7 cellular contexts compared by ENCODE assay signal in genomic region chr17:76384987-76385891, GRCh38. TPM values are rescaled to one million over a fixed set of nuclear protein-coding genes. Genes with fewer than 3 reads are reported as not detected.
A peak's percentile ranks its signal among the peaks of the same experiment; 100 is the strongest.
DNase-seq lines count a peak whose midpoint lies in the region; ATAC-seq lines count a peak whose summit lies in the region.

No MANE protein-coding gene starts in this region.

- H3K36me3 ChIP-seq in HAP-1 (replicated peaks) (peaks cover 4% of the 10 kb centered on the region; the same call in 1 of the 2 replicates), SJCRH30 (no peaks in the 10 kb centered on the region), iPS-15b (ENCODE audit: control insufficient read depth, insufficient read depth, low read length) (no peaks in the 10 kb centered on the region)

- H3K9ac ChIP-seq in iPS-15b (ENCODE audit: low read depth, low read length), result no peak overlapping the region

- ATAC-seq in GM18909 (IDR thresholded peaks at IDR 0.05; ENCODE audit: poor library complexity, unreplicated experiment), result no peak
- ATAC-seq in GM21526 (IDR thresholded peaks at IDR 0.05; ENCODE audit: low FRiP score, unreplicated experiment), result no peak

- in situ Hi-C loops in HAP-1 (cut with MboI; ENCODE audit: low sequenced_read_pairs), result no loop called here

- H3K4me3 ChIP-seq in HAP-1 (peak overlapping the region; percentile 40), SJCRH30 (peak overlapping the region; percentile 62), iPS-15b (ENCODE audit: low read depth, low read length) (peak overlapping the region; percentile 71), skin epidermis (peak overlapping the region; percentile 51 to 77 (median 69))

- DNase-seq in HAP-1 (ENCODE audit: low spot score in 2 of 2) (peak in 1 of 2 experiments; percentile 41), SJCRH30 (peak in 1 of 2 experiments; percentile 62), amniotic stem cell (lab: John Stamatoyannopoulos, UW) (peak; percentile 25)

- peaks cover 26% of the 10 kb centered on the region for H3K4me1 ChIP-seq in HAP-1
- peaks cover 19% of the 10 kb centered on the region for H3K4me1 ChIP-seq in SJCRH30
- peaks cover 9% of the 10 kb centered on the region for H3K4me1 ChIP-seq in iPS-15b (ENCODE audit: control insufficient read depth, insufficient read depth, low read length)

- H3K27me3 ChIP-seq in HAP-1 (ENCODE audit: low read depth) (peaks cover 12% of the 10 kb centered on the region), SJCRH30 (no peaks in the 10 kb centered on the region), iPS-15b (ENCODE audit: control insufficient read depth, insufficient read depth, low read length) (peaks cover 27% of the 10 kb centered on the region)

- H3K9me3 ChIP-seq in HAP-1, result no peaks in the 10 kb centered on the region
- no peaks in the 10 kb centered on the region for H3K9me3 ChIP-seq in SJCRH30 (replicated peaks)
- no peaks in the 10 kb centered on the region for H3K9me3 ChIP-seq in iPS-15b (ENCODE audit: control insufficient read depth, insufficient read depth, low read length)

- H3K27ac ChIP-seq in SJCRH30, result no peak overlapping the region
- peak overlapping the region; percentile 42 to 96 (median 84) for H3K27ac ChIP-seq in skin epidermis

RNA-seq across cellular contexts. Expression of gene SPHK1, which starts 0.8 kb away (rescaled TPM):
- 5.4 and 5.8 TPM in 2 replicates for total RNA-seq in SJCRH30 (2014; rRNA removed; shearing (Covaris generic))

RNA-seq across cellular contexts. Expression of gene PRPSAP1, which starts 31.5 kb away (rescaled TPM):
- 69.3 and 70.0 TPM in 2 replicates for total RNA-seq in SJCRH30 (2014; rRNA removed; shearing (Covaris generic))
